In the genomic region with DNA sequence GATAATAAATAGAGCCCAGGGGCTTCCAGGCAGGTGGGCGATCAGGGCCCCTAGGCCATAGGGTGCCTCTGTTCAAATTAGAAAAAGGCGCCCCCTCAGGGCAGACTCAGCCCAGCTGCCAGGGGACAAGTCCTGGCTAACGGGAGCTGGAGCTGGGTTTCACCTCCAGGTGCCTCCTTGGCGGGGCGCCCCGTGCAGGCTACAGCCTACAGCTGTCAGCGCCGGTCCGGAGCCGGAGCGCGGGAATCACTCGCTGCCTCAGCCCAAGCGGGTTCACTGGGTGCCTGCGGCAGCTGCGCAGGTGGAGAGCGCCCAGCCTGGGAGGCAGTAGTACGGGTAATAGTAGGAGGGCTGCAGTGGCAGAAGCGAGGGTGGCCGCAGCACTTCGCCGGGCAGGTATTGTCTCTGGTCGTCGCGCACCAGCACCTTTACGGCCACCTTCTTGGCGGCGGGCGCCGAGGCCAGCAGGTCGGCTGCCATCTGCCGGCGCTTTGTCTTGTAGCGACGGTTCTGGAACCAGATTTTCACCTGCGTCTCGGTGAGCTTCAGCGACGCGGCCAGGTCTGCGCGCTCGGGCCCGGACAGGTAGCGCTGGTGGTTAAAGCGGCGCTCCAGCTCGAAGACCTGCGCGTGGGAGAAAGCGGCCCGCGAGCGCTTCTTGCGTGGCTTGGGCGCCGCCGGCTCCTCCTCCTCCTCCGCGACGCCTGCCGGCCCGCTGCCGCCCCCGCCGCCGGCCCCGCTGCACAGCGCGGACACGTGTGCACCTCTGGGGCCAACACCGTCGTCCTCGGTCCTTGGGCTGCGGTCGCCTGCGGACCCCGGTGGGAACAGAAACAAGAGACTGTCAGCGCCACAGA, we compare ENCODE assay signal across 8 cellular contexts. TPM values are rescaled to one million over a fixed set of nuclear protein-coding genes. Genes with fewer than 3 reads are reported as not detected.
DNase-seq lines count a peak whose midpoint lies in the region; ATAC-seq and TF ChIP-seq lines count a peak whose summit lies in the region.

No MANE protein-coding gene starts in this region.

- H3K36me3 Mint-ChIP-seq in activated naive CD8-positive, alpha-beta T cell, result peaks cover 8% of the 10 kb centered on the region
- H3K36me3 Mint-ChIP-seq in activated naive CD8-positive, alpha-beta T cell treated with anti-CD3 and anti-CD28 coated beads for 36 hours, result peaks cover 14% of the 10 kb centered on the region

- no peak for TF ChIP-seq EP300 in sigmoid colon (IDR thresholded peaks at IDR 0.05)

- 9 to 11% methylated on average over 79 of the region's 79 CpGs for WGBS in sigmoid colon, 2 donors

- H3K9me2 ChIP-seq in OCI-LY7 (ENCODE audit: insufficient read depth, low read length), result no peaks in the 10 kb centered on the region

- H3K4me1 Mint-ChIP-seq in activated naive CD8-positive, alpha-beta T cell (ENCODE audit: low read depth), result peaks cover 55% of the 10 kb centered on the region
- peaks cover 43% of the 10 kb centered on the region for H3K4me1 Mint-ChIP-seq in activated naive CD8-positive, alpha-beta T cell treated with anti-CD3 and anti-CD28 coated beads for 36 hours

- no peak for DNase-seq in activated naive CD8-positive, alpha-beta T cell treated with anti-CD3 and anti-CD28 coated beads for 36 hours
- DNase-seq in OCI-LY7 (ENCODE audit: low spot score), result no peak
- no peak for DNase-seq in fibroblast of mammary gland (ENCODE audit: low read depth)
- peak; percentile 78 for DNase-seq in sigmoid colon
- DNase-seq in GM19240 (ENCODE audit: insufficient read length, low spot score), result no peak

- H3K27ac Mint-ChIP-seq in activated naive CD8-positive, alpha-beta T cell, result no peak overlapping the region
- no peak overlapping the region for H3K27ac Mint-ChIP-seq in activated naive CD8-positive, alpha-beta T cell treated with anti-CD3 and anti-CD28 coated beads for 36 hours

- peak overlapping the region; percentile 69 for H3K4me3 Mint-ChIP-seq in activated naive CD8-positive, alpha-beta T cell
- no peak overlapping the region for H3K4me3 Mint-ChIP-seq in activated naive CD8-positive, alpha-beta T cell treated with anti-CD3 and anti-CD28 coated beads for 36 hours

- H3K79me2 ChIP-seq in OCI-LY7 (ENCODE audit: insufficient read depth, low read depth, low read length), result no peaks in the 10 kb centered on the region

- H4K20me1 ChIP-seq in OCI-LY7 (ENCODE audit: insufficient read depth, low read length), result no peaks in the 10 kb centered on the region

- H3K4me3 ChIP-seq in OCI-LY7 (ENCODE audit: low read depth, low read length, poor library complexity, severe bottlenecking), result no peak overlapping the region
- no peak overlapping the region for H3K4me3 ChIP-seq in fibroblast of mammary gland (ENCODE audit: control insufficient read depth, low read depth, low read length)
- peak overlapping the region; percentile 74 to 77 (median 76) for H3K4me3 ChIP-seq in sigmoid colon

- H3K9me3 Mint-ChIP-seq in activated naive CD8-positive, alpha-beta T cell (ENCODE audit: low read depth), result peaks cover 8% of the 10 kb centered on the region
- peaks cover 10% of the 10 kb centered on the region for H3K9me3 Mint-ChIP-seq in activated naive CD8-positive, alpha-beta T cell treated with anti-CD3 and anti-CD28 coated beads for 36 hours

- no TSS peak for BruUV-seq in OCI-LY7 (replicated peaks; lab: Mats Ljungman, UMichigan)

- peaks cover 7% of the 10 kb centered on the region for H3K4me1 ChIP-seq in OCI-LY7 (ENCODE audit: insufficient read depth, low read length, poor library complexity, severe bottlenecking)
- peaks cover 0 to 75% (median 50%) of the 10 kb centered on the region in 4 donors for H3K4me1 ChIP-seq in sigmoid colon

- CTCF ChIA-PET in OCI-LY7 (lab: Charles Lee; ENCODE audit: unreplicated experiment), result no interaction called here

- POLR2A ChIA-PET in OCI-LY7 (lab: Charles Lee), result interaction anchor here (0.7 kb wide), 1 partner anchor 1695 kb away, joined by 4 read pairs; no protein-coding TSS in a partner anchor

- peaks cover 53% of the 10 kb centered on the region for H3K27me3 Mint-ChIP-seq in activated naive CD8-positive, alpha-beta T cell
- H3K27me3 Mint-ChIP-seq in activated naive CD8-positive, alpha-beta T cell treated with anti-CD3 and anti-CD28 coated beads for 36 hours, result peaks cover 92% of the 10 kb centered on the region

- H3K4me2 ChIP-seq in OCI-LY7 (ENCODE audit: low read length), result no peak overlapping the region

- intact Hi-C loops in OCI-LY7 (cut with micrococcal nuclease; ENCODE audit: unreplicated experiment) (loop anchor here (10.0 kb wide), 2 partner anchors 187 to 437 kb away; no protein-coding TSS in a partner anchor), sigmoid colon (cut with DNase I) (loop anchor here (10.0 kb wide), 1 partner anchor 467 kb away; no protein-coding TSS in a partner anchor)

- H3K36me3 ChIP-seq in OCI-LY7 (ENCODE audit: insufficient read depth, low read length), result no peaks in the 10 kb centered on the region
- no peaks in the 10 kb centered on the region for H3K36me3 ChIP-seq in sigmoid colon

- ATAC-seq in HG03571 (IDR thresholded peaks at IDR 0.05; ENCODE audit: unreplicated experiment) (no peak), HG02623 (IDR thresholded peaks at IDR 0.05; ENCODE audit: unreplicated experiment) (no peak)

- H2AFZ ChIP-seq in OCI-LY7 (ENCODE audit: low read length), result no peak overlapping the region

- H3K9me3 ChIP-seq in OCI-LY7 (ENCODE audit: low read length) (no peaks in the 10 kb centered on the region), sigmoid colon (no peaks in the 10 kb centered on the region)

- TF ChIP-seq CTCF in OCI-LY7 (conservative IDR thresholded peaks at IDR 0.05; ENCODE audit: low read length), result peak; percentile 36
- peak; percentile 15 for TF ChIP-seq CTCF in fibroblast of mammary gland (conservative IDR thresholded peaks at IDR 0.05; ENCODE audit: control insufficient read depth, insufficient read depth, low read depth, low read length)
- peak in 2 of 4 experiments; percentile 11 to 35 for TF ChIP-seq CTCF in sigmoid colon (IDR thresholded peaks at IDR 0.05)

- no peak for TF ChIP-seq POLR2A in sigmoid colon (IDR thresholded peaks at IDR 0.05)

- peaks cover 3 to 65% (median 19%) of the 10 kb centered on the region in 3 donors for H3K27me3 ChIP-seq in sigmoid colon

- H3K27ac ChIP-seq in OCI-LY7 (ENCODE audit: low read depth, low read length, poor library complexity, severe bottlenecking), result no peak overlapping the region
- peak overlapping the region in 3 of 4 donors; percentile 93 to 96 (median 94) for H3K27ac ChIP-seq in sigmoid colon

RNA-seq across cellular contexts. Expression of a gene that starts 2.4 kb away (rescaled TPM):
- total RNA-seq in activated naive CD8-positive, alpha-beta T cell treated with anti-CD3 and anti-CD28 coated beads for 36 hours, result not detected
- total RNA-seq in OCI-LY7 (2014; rRNA removed; shearing (Covaris generic)), result 0.51 and 0.57 TPM in 2 replicates
- 0.63 and 0.79 TPM in 2 replicates for total RNA-seq in OCI-LY7 (2022)
- 10 to 100 TPM; 20.3 to 28.2 (median 21.0) TPM for total RNA-seq in sigmoid colon
- polyA plus RNA-seq in sigmoid colon, result 1 to 10 TPM in 1 of 3 donors, under 1 TPM in 1, not detected in 1; 0.60 to 1.9 TPM

RNA-seq across cellular contexts. Expression of a gene that starts 57.8 kb away (rescaled TPM):
- total RNA-seq in activated naive CD8-positive, alpha-beta T cell treated with anti-CD3 and anti-CD28 coated beads for 36 hours, result 10 to 100 TPM; 13.6 to 15.8 TPM
- total RNA-seq in OCI-LY7 (2014; rRNA removed; shearing (Covaris generic)), result 30.8 and 59.4 TPM in 2 replicates
- total RNA-seq in OCI-LY7 (2022) (23.0 and 27.0 TPM in 2 replicates), sigmoid colon (10 to 100 TPM; 24.1 to 32.1 (median 28.7) TPM)
- 10 to 100 TPM; 12.7 to 18.7 (median 16.8) TPM for polyA plus RNA-seq in sigmoid colon

Comparison
In these comparisons a context has a peak if more than half of its experiments do, and no peak if none do; other contexts are left out.
1. H3K4me3 ChIP-seq: peak in sigmoid colon (4 of 4); none in OCI-LY7 (single experiment) and fibroblast of mammary gland (single experiment).
2. RNA of a gene that starts 2.4 kb away (total RNA-seq): 20.3 to 28.2 TPM in sigmoid colon; 0.51 to 0.79 TPM in OCI-LY7 and not detected in activated naive CD8-positive, alpha-beta T cell treated with anti-CD3 and anti-CD28 coated beads for 36 hours; every median in the first group is over 10 times any median in the second.